16 cellular contexts compared by ENCODE assay signal in the genomic region with DNA sequence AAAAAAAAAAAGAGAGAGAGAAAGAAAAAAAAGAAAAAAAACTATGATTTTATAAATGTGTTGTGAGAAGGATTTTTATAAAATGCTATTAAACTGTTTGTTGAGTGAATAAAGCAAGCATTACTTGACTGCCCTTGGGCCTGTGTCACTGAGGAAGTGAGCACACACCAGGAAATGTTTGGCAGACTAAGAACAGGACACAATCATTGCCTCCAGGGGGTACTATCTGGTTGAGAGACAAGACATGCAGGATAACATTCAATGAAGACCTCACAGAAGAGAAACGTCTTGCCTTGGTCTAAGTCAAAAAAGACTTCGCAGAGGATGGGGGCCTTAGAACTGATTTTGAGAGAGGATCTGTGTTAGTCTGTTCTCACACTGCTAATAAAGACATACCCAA. TPM values are rescaled to one million over a fixed set of nuclear protein-coding genes. Genes with fewer than 3 reads are reported as not detected.
DNase-seq lines count a peak whose midpoint lies in the region; ATAC-seq and TF ChIP-seq lines count a peak whose summit lies in the region.
"Had no signal": no experiment of that assay in that cellular context is flagged by ENCODE, and none has a peak within 500 bp of the region (broad histone marks: within the 10 kb centered on the region; RNA-seq: fewer than 3 reads in every experiment).

No MANE protein-coding gene starts in this region.

- H3K79me2 ChIP-seq in GM23338 (replicated peaks; ENCODE audit: insufficient read depth): no peaks in the 10 kb centered on the region
- H3K79me2 ChIP-seq in mesendoderm (ENCODE audit: control insufficient read depth, insufficient read depth, low read length): no peaks in the 10 kb centered on the region

- no peak overlapping the region for H2BK120ac ChIP-seq in mesendoderm (ENCODE audit: low read depth, low read length)

- H3K4me3 ChIP-seq in GM23338 (no peak overlapping the region), epithelial cell of esophagus (ENCODE audit: low read length) (no peak overlapping the region), mesendoderm (ENCODE audit: low read length) (no peak overlapping the region), thyroid gland (replicated peaks in 1 of 3) (no peak overlapping the region)
- H3K4me3 ChIP-seq: A549 had no signal

- H3K4me2 ChIP-seq in GM23338: no peak overlapping the region
- H3K4me2 ChIP-seq in mesendoderm (ENCODE audit: low read length): no peak overlapping the region
- H3K4me2 ChIP-seq: A549 had no signal

- no peak for ATAC-seq in GM23338
- ATAC-seq in WTC11: 0 out of 2 replicates have a peak, but pooled peaks have one; percentile 22
- no peak for ATAC-seq in GM19351 (IDR thresholded peaks at IDR 0.05; ENCODE audit: unreplicated experiment)
- ATAC-seq: A549, HepG2 had no signal

- no peak overlapping the region for H3K4ac ChIP-seq in mesendoderm (ENCODE audit: low read depth, low read length)

- no peak overlapping the region for H3K4me3 Mint-ChIP-seq in GM23338
- no peak overlapping the region for H3K4me3 Mint-ChIP-seq in WTC11
- H3K4me3 Mint-ChIP-seq in activated naive CD4-positive, alpha-beta T cell treated with anti-CD3 and anti-CD28 coated beads, Interleukin-2, amount 10 ng/mL, durations not matched to agents 7 days and 5 days: no peak overlapping the region
- H3K4me3 Mint-ChIP-seq: CD4-positive, alpha-beta T cell; H9; IgD-negative memory B cell had no signal

- H3K4me1 ChIP-seq in GM23338 (ENCODE audit: insufficient read depth): no peaks in the 10 kb centered on the region
- H3K4me1 ChIP-seq in mesendoderm (ENCODE audit: control insufficient read depth, low read depth, low read length): no peaks in the 10 kb centered on the region
- H3K4me1 ChIP-seq in thyroid gland: no peaks in the 10 kb centered on the region
- H3K4me1 ChIP-seq: A549, Caco-2 had no signal

- TF ChIP-seq CTCF in GM23338 (conservative IDR thresholded peaks at IDR 0.05; ENCODE audit: low read depth in 2 of 2): peak in 1 of 2 experiments; percentile 13; a peak in 1 of 4 replicates
- no peak for TF ChIP-seq CTCF in WTC11 (IDR thresholded peaks at IDR 0.05)
- TF ChIP-seq CTCF in epithelial cell of esophagus (IDR thresholded peaks at IDR 0.05; ENCODE audit: insufficient read depth, low read depth, low read length, missing control alignments): no peak
- no peak for TF ChIP-seq CTCF in thyroid gland (IDR thresholded peaks at IDR 0.05)

- no peak overlapping the region for H4K5ac ChIP-seq in mesendoderm (ENCODE audit: low read length)

- H3K27ac ChIP-seq in GM23338 (ENCODE audit: low read depth) (no peak overlapping the region), mesendoderm (ENCODE audit: low read depth, low read length) (no peak overlapping the region), thyroid gland (no peak overlapping the region)
- H3K27ac ChIP-seq: 22Rv1, A549, C4-2B had no signal

- H3K79me1 ChIP-seq in mesendoderm (ENCODE audit: low read length): no peaks in the 10 kb centered on the region

- H3K9me3 ChIP-seq in thyroid gland: no peaks in the 10 kb centered on the region
- H3K9me3 ChIP-seq: A549, Caco-2 had no signal

- intact Hi-C loops in thyroid gland (cut with DNase I): no loop called here

- WGBS in mesendoderm (ENCODE audit: extremely low coverage, insufficient coverage, low lambda C conversion rate): no CpG with 5 or more reads among the region's 2 CpGs
- WGBS in thyroid gland, 2 donors: 90 to 91% methylated on average over 2 of the region's 2 CpGs

- no peaks in the 10 kb centered on the region for H3K9me2 ChIP-seq in GM23338 (ENCODE audit: insufficient read depth)

- H3F3A ChIP-seq in GM23338 (replicated peaks; ENCODE audit: low read depth): no peaks in the 10 kb centered on the region

- H3K18ac ChIP-seq in mesendoderm (ENCODE audit: low read length): no peak overlapping the region

- no peak overlapping the region for H4K8ac ChIP-seq in mesendoderm (ENCODE audit: low read depth, low read length)

- POLR2A ChIA-PET in WTC11 (lab: Charles Lee): no interaction called here

- H3K9ac ChIP-seq in mesendoderm (ENCODE audit: low read length): no peak overlapping the region

- no peak overlapping the region for H3K56ac ChIP-seq in mesendoderm (ENCODE audit: low read length)

- no peak for DNase-seq in GM23338 (ENCODE audit: low spot score)
- no peak for DNase-seq in WTC11 (ENCODE audit: low spot score)
- DNase-seq in epithelial cell of esophagus (ENCODE audit: low read depth): peak; percentile 14
- peak; percentile 60 for DNase-seq in mesendoderm
- DNase-seq in activated naive CD4-positive, alpha-beta T cell treated with anti-CD3 and anti-CD28 coated beads, Interleukin-2, amount 10 ng/mL, durations not matched to agents 7 days and 5 days: no peak
- DNase-seq in thyroid gland: no peak
- DNase-seq: AML-193; Caco-2; CD4-positive, alpha-beta T cell; H9 had no signal

- peak overlapping the region; percentile 38; the same call in 1 of the 2 replicates for H2AFZ ChIP-seq in GM23338

- H3K27ac Mint-ChIP-seq in GM23338: no peak overlapping the region
- no peak overlapping the region for H3K27ac Mint-ChIP-seq in WTC11
- no peak overlapping the region for H3K27ac Mint-ChIP-seq in activated naive CD4-positive, alpha-beta T cell treated with anti-CD3 and anti-CD28 coated beads, Interleukin-2, amount 10 ng/mL, durations not matched to agents 7 days and 5 days
- H3K27ac Mint-ChIP-seq: CD4-positive, alpha-beta T cell; H9 had no signal

- H3K27me3 Mint-ChIP-seq in GM23338 (ENCODE audit: insufficient read depth, low read depth, poor library complexity) (peaks cover 2% of the 10 kb centered on the region), WTC11 (ENCODE audit: low read depth) (no peaks in the 10 kb centered on the region)
- H3K27me3 Mint-ChIP-seq in activated naive CD4-positive, alpha-beta T cell treated with anti-CD3 and anti-CD28 coated beads, Interleukin-2, amount 10 ng/mL, durations not matched to agents 7 days and 5 days: no peaks in the 10 kb centered on the region
- H3K27me3 Mint-ChIP-seq: CD4-positive, alpha-beta T cell; IgD-negative memory B cell had no signal

- H3K36me3 ChIP-seq in GM23338 (ENCODE audit: insufficient read depth): no peaks in the 10 kb centered on the region
- no peaks in the 10 kb centered on the region for H3K36me3 ChIP-seq in mesendoderm (ENCODE audit: control insufficient read depth, insufficient read depth, low read length)
- H3K36me3 ChIP-seq in thyroid gland: no peaks in the 10 kb centered on the region

- H3K27me3 ChIP-seq in GM23338 (ENCODE audit: insufficient read depth) (no peaks in the 10 kb centered on the region), mesendoderm (ENCODE audit: insufficient read depth, low read length, poor library complexity) (no peaks in the 10 kb centered on the region), thyroid gland (no peaks in the 10 kb centered on the region)

- CTCF ChIA-PET in WTC11 (lab: Charles Lee): no interaction called here
- CTCF ChIA-PET in activated naive CD4-positive, alpha-beta T cell treated with anti-CD3 and anti-CD28 coated beads, Interleukin-2, amount 10 ng/mL, durations not matched to agents 7 days and 5 days (lab: Charles Lee): no interaction called here

- H3K36me3 Mint-ChIP-seq in GM23338 (ENCODE audit: low read depth) (no peaks in the 10 kb centered on the region), WTC11 (no peaks in the 10 kb centered on the region)
- H3K36me3 Mint-ChIP-seq in activated naive CD4-positive, alpha-beta T cell treated with anti-CD3 and anti-CD28 coated beads, Interleukin-2, amount 10 ng/mL, durations not matched to agents 7 days and 5 days: no peaks in the 10 kb centered on the region
- H3K36me3 Mint-ChIP-seq: IgD-negative memory B cell had no signal

- no peak overlapping the region for H2BK15ac ChIP-seq in mesendoderm (replicated peaks; ENCODE audit: low read depth)

- H3K9me3 Mint-ChIP-seq in GM23338 (no peaks in the 10 kb centered on the region), WTC11 (no peaks in the 10 kb centered on the region; the same call in 1 of the 2 replicates)
- no peaks in the 10 kb centered on the region for H3K9me3 Mint-ChIP-seq in activated naive CD4-positive, alpha-beta T cell treated with anti-CD3 and anti-CD28 coated beads, Interleukin-2, amount 10 ng/mL, durations not matched to agents 7 days and 5 days
- H3K9me3 Mint-ChIP-seq: CD4-positive, alpha-beta T cell; H9 had no signal

- H4K20me1 ChIP-seq in GM23338 (replicated peaks; ENCODE audit: insufficient read depth): no peaks in the 10 kb centered on the region

- TF ChIP-seq POLR2A in thyroid gland (IDR thresholded peaks at IDR 0.05): no peak

- H2AK5ac ChIP-seq in mesendoderm (ENCODE audit: low read length): no peak overlapping the region

- H3K4me1 Mint-ChIP-seq in GM23338 (no peaks in the 10 kb centered on the region), WTC11 (no peaks in the 10 kb centered on the region)
- H3K4me1 Mint-ChIP-seq in activated naive CD4-positive, alpha-beta T cell treated with anti-CD3 and anti-CD28 coated beads, Interleukin-2, amount 10 ng/mL, durations not matched to agents 7 days and 5 days: no peaks in the 10 kb centered on the region

- no peak overlapping the region for H2BK5ac ChIP-seq in mesendoderm (ENCODE audit: low read length)

- H3K23ac ChIP-seq in mesendoderm (ENCODE audit: low read length): no peak overlapping the region

TF ChIP-seq in GM23338, 12 proteins besides CTCF, POLR2A, EP300 and RAD21 (continues in another document):
- no peak for TF ChIP-seq EZH2phosphoT487 (IDR thresholded peaks at IDR 0.05; ENCODE audit: unreplicated experiment)
- no peak for TF ChIP-seq EZH2 (IDR thresholded peaks at IDR 0.05; ENCODE audit: low read depth, unreplicated experiment)

TF ChIP-seq in WTC11, 78 proteins besides CTCF, POLR2A, EP300 and RAD21 (continues in another document):
- no peak for TF ChIP-seq TCF7 (CRISPR knock-in tag; IDR thresholded peaks at IDR 0.05; ENCODE audit: low read depth)
- no peak for TF ChIP-seq JAZF1 (CRISPR knock-in tag; IDR thresholded peaks at IDR 0.05)

RNA-seq across cellular contexts. Expression of a gene that starts 40.6 kb away (rescaled TPM):
- total RNA-seq in GM23338 (2014; rRNA removed; shearing (Covaris generic)): 6.1 and 7.4 TPM in 2 replicates
- polyA plus RNA-seq in GM23338 (2016; fragmentation: Nextera tagmentation; extraction: Ambion mirVana): 10.3 and 13.5 TPM in 2 replicates
- total RNA-seq in WTC11 (2021) (8.2 to 8.5 TPM (median 8.5 TPM) in 3 replicates), thyroid gland (under 1 TPM in 2 of 4 donors, not detected in 2; 0.54 to 0.59 TPM)
- polyA plus RNA-seq in mesendoderm (2013, experiment 1 of 2): 14.9 TPM
- polyA plus RNA-seq in mesendoderm (2013, experiment 2 of 2): 16.7 TPM

Comparison
In these comparisons a context has a peak if more than half of its experiments do, and no peak if none do; other contexts are left out.
1. DNase-seq: peak in epithelial cell of esophagus (single experiment) and mesendoderm (single experiment); none in GM23338 (single experiment), WTC11 (single experiment), activated naive CD4-positive, alpha-beta T cell treated with anti-CD3 and anti-CD28 coated beads, Interleukin-2, amount 10 ng/mL, durations not matched to agents 7 days and 5 days (single experiment) and thyroid gland (0 of 2).